ENCODE assay signal across 8 cellular contexts in the genomic region with DNA sequence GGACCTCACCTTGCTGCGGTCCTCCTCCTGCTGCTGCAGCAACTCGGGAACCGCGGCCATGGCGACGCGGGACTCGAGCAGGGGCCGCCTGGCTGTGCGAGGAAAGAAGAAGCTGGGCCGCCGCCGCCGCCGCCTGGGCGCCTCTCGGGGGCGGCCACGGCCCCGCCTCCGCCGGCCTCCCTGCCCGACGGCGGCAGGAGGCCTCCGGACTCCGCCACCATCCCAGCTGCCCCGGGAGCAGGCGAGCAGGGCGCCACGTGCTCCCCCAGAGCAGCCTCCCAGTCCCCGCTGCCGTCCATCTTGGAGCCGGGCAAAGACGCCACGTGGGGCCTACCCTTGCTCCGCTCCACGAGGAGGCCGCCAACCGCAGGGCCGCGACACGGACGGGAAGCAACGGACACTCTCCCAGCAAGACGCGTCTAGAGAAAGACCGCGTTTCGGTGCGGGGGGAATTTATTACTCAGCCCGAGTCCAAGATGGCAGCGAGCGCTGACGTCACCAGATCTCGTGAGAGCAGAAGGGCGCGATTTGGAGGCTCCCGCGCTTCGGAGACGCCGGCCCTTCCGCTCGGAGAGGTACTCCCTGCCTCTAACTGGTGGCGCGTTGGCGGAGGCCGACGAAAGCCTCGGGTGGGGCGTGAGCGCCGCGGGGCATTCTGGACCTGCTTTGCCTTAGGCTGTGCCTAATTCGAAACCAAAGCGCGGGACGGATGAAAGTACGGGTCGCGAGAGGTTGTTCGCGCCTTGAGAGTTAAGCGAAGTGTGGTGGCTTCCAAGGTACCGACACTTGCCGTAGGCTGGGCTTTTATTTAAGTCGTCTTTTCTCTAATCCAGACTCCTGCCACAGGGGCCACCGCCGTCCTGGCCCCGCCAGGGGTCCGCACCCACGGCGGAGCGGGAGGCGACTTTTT. TPM values are rescaled to one million over a fixed set of nuclear protein-coding genes. Genes with fewer than 3 reads are reported as not detected.
DNase-seq lines count a peak whose midpoint lies in the region; ATAC-seq, FAIRE-seq and TF ChIP-seq lines count a peak whose summit lies in the region.

Gene MGME1 (plus strand): TSS at position 653 of the 910 bp plus-strand sequence. CDS start 842 bp downstream, outside the sequence.
Gene SNX5 (minus strand): TSS at position 429 of the 910 bp plus-strand sequence. CDS start 369 bp downstream, at position 60.

- peaks cover 0 to 74% of the 10 kb centered on the region in 2 donors for H3K4me1 ChIP-seq in right atrium auricular region
- peaks cover 54% of the 10 kb centered on the region for H3K4me1 ChIP-seq in psoas muscle

- no peak for FAIRE-seq in urothelium cell line (lab: Jason Lieb, UNC)

- H3K9me3 ChIP-seq in right atrium auricular region (no peaks in the 10 kb centered on the region), psoas muscle (no peaks in the 10 kb centered on the region)

- WGBS in psoas muscle, 3 donors: 0 to 1% (median 0%) methylated on average over 68 to 96 of the region's 96 CpGs

- no peaks in the 10 kb centered on the region for H3K36me3 ChIP-seq in right atrium auricular region
- H3K36me3 ChIP-seq in psoas muscle (ENCODE audit: insufficient read depth in 1 of 2, low read depth in 1 of 2): no peaks in the 10 kb centered on the region

- intact Hi-C loops in T-helper 2 cell treated with Interferon-gamma antibody and Interleukin-4, amounts not matched to agents 100 ng/mL and 5 ng/mL, for 36 hours (cut with micrococcal nuclease): loop anchor here (1.0 to 5.0 kb wide), 12 partner anchors 14 to 1396 kb away; partner anchors contain the start of genes BFSP1, DZANK1, KAT14 and KIF16B
- intact Hi-C loops in psoas muscle (cut with DNase I): loop anchor here in 1 of 2 donors (5.0 kb wide), 2 partner anchors 51 to 319 kb away; partner anchors contain the start of gene ZNF133

- TF ChIP-seq CTCF in right atrium auricular region (IDR thresholded peaks at IDR 0.05) (no peak), psoas muscle (IDR thresholded peaks at IDR 0.05) (no peak)

- ATAC-seq in GM18499 (IDR thresholded peaks at IDR 0.05; ENCODE audit: insufficient read depth, unreplicated experiment): peak; percentile 62
- ATAC-seq in HG02943 (IDR thresholded peaks at IDR 0.05; ENCODE audit: low read depth, unreplicated experiment): peak; percentile 78
- ATAC-seq in psoas muscle: peak; percentile 92 to 96 (median 92)

- H3K27ac ChIP-seq in right atrium auricular region: peak within 1 kb of the TSS; percentile 98
- H3K27ac ChIP-seq in psoas muscle: peak within 1 kb of the TSS; percentile 98

- peak within 1 kb of the TSS; percentile 75 to 88 for H3K4me3 ChIP-seq in right atrium auricular region
- H3K4me3 ChIP-seq in psoas muscle: peak within 1 kb of the TSS; percentile 97

- no peaks in the 10 kb centered on the region for H3K27me3 ChIP-seq in right atrium auricular region
- no peaks in the 10 kb centered on the region for H3K27me3 ChIP-seq in psoas muscle (ENCODE audit: insufficient read depth in 3 of 3, low read length in 2 of 3)

- DNase-seq in NCI-H187 treated with DMSO at 0.1 percent for 48 hours (lab: John Stamatoyannopoulos, UW) (peak; percentile 64), anterior cingulate cortex (lab: John Stamatoyannopoulos, UW) (peak; percentile 80 to 100 (median 99)), right atrium auricular region (ENCODE audit: low spot score) (peak; percentile 99), psoas muscle (peak; percentile 99 to 100), urothelium cell line (ENCODE audit: low spot score) (peak; percentile 98)

RNA-seq across cellular contexts. Expression of gene MGME1, which starts in this region (rescaled TPM):
- 31.9 and 35.5 TPM in 2 replicates for total RNA-seq in T-helper 2 cell treated with Interferon-gamma antibody and Interleukin-4, amounts not matched to agents 100 ng/mL and 5 ng/mL, for 36 hours
- 1 to 10 TPM; 2.7 to 7.1 TPM for total RNA-seq in right atrium auricular region
- total RNA-seq in psoas muscle: 10 to 100 TPM in 2 of 4 donors, 1 to 10 TPM in 2; 8.6 to 21.8 (median 12.2) TPM
- polyA plus RNA-seq in psoas muscle: 10 to 100 TPM in 1 of 3 donors, 1 to 10 TPM in 2; 4.3 to 13.4 (median 6.8) TPM

RNA-seq across cellular contexts. Expression of gene SNX5, which starts in this region (rescaled TPM):
- total RNA-seq in T-helper 2 cell treated with Interferon-gamma antibody and Interleukin-4, amounts not matched to agents 100 ng/mL and 5 ng/mL, for 36 hours: 178 and 192 TPM in 2 replicates
- 10 to 100 TPM; 37.3 to 50.3 TPM for total RNA-seq in right atrium auricular region
- 10 to 100 TPM; 59.8 to 81.3 (median 69.7) TPM for total RNA-seq in psoas muscle
- 100 to 1,000 TPM in 1 of 3 donors, 10 to 100 TPM in 2; 82.7 to 113 (median 89.6) TPM for polyA plus RNA-seq in psoas muscle

Comparison
In these comparisons a context has a peak if more than half of its experiments do, and no peak if none do; other contexts are left out.
1. Peak in every context shown above with its lines: DNase-seq, ATAC-seq, H3K4me3 ChIP-seq and H3K27ac ChIP-seq.